ENCODE assay signal across 12 cellular contexts in genomic region chr7:98360221-98361124, GRCh38. TPM values are rescaled to one million over a fixed set of nuclear protein-coding genes. Genes with fewer than 3 reads are reported as not detected.
A peak's percentile ranks its signal among the peaks of the same experiment; 100 is the strongest.
DNase-seq lines count a peak whose midpoint lies in the region; ATAC-seq and TF ChIP-seq lines count a peak whose summit lies in the region.
"Had no signal": no experiment of that assay in that cellular context is flagged by ENCODE, and none has a peak within 500 bp of the region (broad histone marks: within the 10 kb centered on the region; RNA-seq: fewer than 3 reads in every experiment).

No MANE protein-coding gene starts in this region.

- peak overlapping the region; percentile 82 for H3K27ac ChIP-seq in colonic mucosa
- H3K27ac ChIP-seq in lung (ENCODE audit: low read depth in 1 of 2, low read length in 1 of 2) = peak overlapping the region in 1 of 2 donors; percentile 90
- H3K27ac ChIP-seq: ovary, SJSA1 had no signal

- intact Hi-C loops in colonic mucosa (cut with DNase I) = no loop called here

- no peak overlapping the region for H3K4me3 ChIP-seq in colonic mucosa
- no peak overlapping the region for H3K4me3 ChIP-seq in lung
- H3K4me3 ChIP-seq: ovary, SJSA1 had no signal

- 42 to 57% methylated on average over 10 of the region's 10 CpGs for WGBS in lung, 2 donors

- H3K4me1 ChIP-seq in colonic mucosa = peaks cover 3% of the 10 kb centered on the region
- H3K4me1 ChIP-seq in lung (ENCODE audit: control insufficient read depth in 2 of 2, insufficient read depth in 2 of 2, low read length in 2 of 2) = peaks cover 0 to 4% of the 10 kb centered on the region in 2 donors
- H3K4me1 ChIP-seq: SJSA1 had no signal

- in situ Hi-C loops in ACHN (cut with HindIII; ENCODE audit: low pct_ligation_motif_present, low pct_unique_long_range_greater_than_20kb, low sequenced_read_pairs) = no loop called here

- DNase-seq in ACHN (peak; percentile 25), HuH-7 (ENCODE audit: low spot score) (peak; percentile 53), colonic mucosa (peak; percentile 84), lung (ENCODE audit: low spot score) (peak; percentile 64), NCI-H748 treated with DMSO at 0.1 percent for 48 hours (lab: John Stamatoyannopoulos, UW) (no peak), NCI-H146 (lab: John Stamatoyannopoulos, UW) (no peak), cortex of kidney (lab: John Stamatoyannopoulos, UW) (no peak)
- DNase-seq: activated CD8-positive, alpha-beta T cell treated with anti-CD3 and anti-CD28 coated beads, Interleukin-2, amount 10 ng/mL, durations not matched to agents 7 days and 5 days; NCI-H1105 treated with DMSO at 0.1 percent for 48 hours; ovary had no signal

- ATAC-seq in lung (ENCODE audit: insufficient read depth, low FRiP score) (peak; percentile 71), HG03378 (IDR thresholded peaks at IDR 0.05; ENCODE audit: unreplicated experiment) (no peak)
- ATAC-seq: activated CD8-positive, alpha-beta T cell treated with anti-CD3 and anti-CD28 coated beads, Interleukin-2, amount 10 ng/mL, durations not matched to agents 7 days and 5 days had no signal

- H3K27me3 ChIP-seq in colonic mucosa (no peaks in the 10 kb centered on the region), lung (ENCODE audit: control insufficient read depth, insufficient read depth) (no peaks in the 10 kb centered on the region)
- H3K27me3 ChIP-seq: ovary, SJSA1 had no signal

- H3K9ac ChIP-seq in colonic mucosa (ENCODE audit: low read depth in 2 of 2, low read length in 2 of 2) = peak overlapping the region; percentile 40 to 70

- TF ChIP-seq CTCF in colonic mucosa (IDR thresholded peaks at IDR 0.05) (no peak), lung (IDR thresholded peaks at IDR 0.05; ENCODE audit: control extremely low read depth, extremely low read depth) (no peak)

- no peaks in the 10 kb centered on the region for H3K9me3 ChIP-seq in colonic mucosa
- H3K9me3 ChIP-seq in lung (ENCODE audit: control insufficient read depth in 2 of 2, insufficient read depth in 1 of 2, low read length in 1 of 2) = no peaks in the 10 kb centered on the region
- H3K9me3 ChIP-seq: ovary, SJSA1 had no signal

- H3K36me3 ChIP-seq in colonic mucosa (no peaks in the 10 kb centered on the region), lung (ENCODE audit: control insufficient read depth in 2 of 2, insufficient read depth in 2 of 2, low read length in 2 of 2) (no peaks in the 10 kb centered on the region)
- H3K36me3 ChIP-seq: ovary, SJSA1 had no signal

RNA-seq across cellular contexts. Expression of gene BAIAP2L1, which starts 40.4 kb away (rescaled TPM):
- total RNA-seq in colonic mucosa (10 to 100 TPM; 63.9 to 66.2 TPM), lung (10 to 100 TPM; 24.7 to 29.2 TPM)
- polyA plus RNA-seq in lung = 10 to 100 TPM; 12.5 to 15.1 TPM

Comparison
In these comparisons a context has a peak if more than half of its experiments do, and no peak if none do; other contexts are left out.
1. DNase-seq: peak in ACHN (single experiment), HuH-7 (single experiment), colonic mucosa (single experiment) and lung (single experiment); none in NCI-H748 treated with DMSO at 0.1 percent for 48 hours (single experiment), NCI-H146 (single experiment) and cortex of kidney (single experiment).